2 cellular contexts compared by ENCODE assay signal in the genomic region with DNA sequence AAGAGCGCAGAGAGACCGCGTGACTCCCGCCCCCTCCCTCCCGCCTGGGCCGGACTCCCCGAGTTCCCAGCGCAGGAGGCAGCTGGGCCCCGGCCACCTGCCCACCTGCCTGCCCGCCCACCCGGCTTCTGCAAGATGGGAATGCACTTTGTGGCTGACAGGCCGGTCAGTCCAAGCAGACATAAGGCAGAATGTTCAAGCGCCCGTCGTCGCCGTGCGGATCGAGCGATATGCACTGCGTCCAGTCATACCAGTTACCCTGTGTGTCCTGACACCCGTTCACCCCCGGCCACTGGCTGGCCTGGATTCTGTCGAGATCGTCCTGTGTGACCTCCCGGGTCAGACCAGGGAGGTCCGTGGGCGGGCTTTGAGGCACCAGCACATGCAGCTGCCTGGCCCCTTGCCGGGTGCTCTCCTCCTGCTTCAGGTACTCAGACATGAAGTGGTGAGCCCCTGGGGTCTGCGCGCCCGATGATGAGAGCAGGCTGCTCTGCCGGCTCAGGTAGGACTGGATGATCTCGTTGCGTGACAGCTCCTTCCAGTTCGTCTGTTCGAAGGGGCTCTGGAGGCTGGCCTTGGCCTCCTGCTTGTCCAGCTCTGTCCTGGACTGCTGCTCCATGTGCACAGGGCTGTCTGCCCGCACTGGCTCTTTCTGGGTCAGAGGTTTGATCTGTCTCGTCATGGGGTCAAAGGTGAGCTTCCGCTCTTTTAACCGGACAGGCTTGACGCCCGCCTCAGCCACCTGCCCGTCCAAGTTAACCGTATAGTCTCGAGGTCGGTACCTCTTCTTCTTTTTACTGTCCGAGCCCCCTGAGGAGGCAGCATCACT.
TF ChIP-seq lines count a peak whose summit lies in the region.

No MANE protein-coding gene starts in this region.

TF ChIP-seq in HepG2, 621 proteins besides CTCF, POLR2A, EP300 and RAD21:
- TF ChIP-seq ZNF687 (CRISPR knock-in tag; IDR thresholded peaks at IDR 0.05) (peak; percentile 29; the same call in 1 of the 2 replicates), JUNB (CRISPR knock-in tag; IDR thresholded peaks at IDR 0.05; ENCODE audit: borderline replicate concordance) (no peak), HCFC1 (IDR thresholded peaks at IDR 0.05; ENCODE audit: low read depth, low read length) (no peak), PHF20 (CRISPR knock-in tag; IDR thresholded peaks at IDR 0.05) (no peak), DNMT3B (CRISPR knock-in tag; conservative IDR thresholded peaks at IDR 0.05) (no peak)
- TF ChIP-seq, protein P1, sequence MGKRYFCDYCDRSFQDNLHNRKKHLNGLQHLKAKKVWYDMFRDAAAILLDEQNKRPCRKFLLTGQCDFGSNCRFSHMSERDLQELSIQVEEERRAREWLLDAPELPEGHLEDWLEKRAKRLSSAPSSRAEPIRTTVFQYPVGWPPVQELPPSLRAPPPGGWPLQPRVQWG (CRISPR knock-in tag; IDR thresholded peaks at IDR 0.05; ENCODE audit: borderline replicate concordance, low read depth) = no peak

TF ChIP-seq in GM23338, 12 proteins besides CTCF, POLR2A, EP300 and RAD21:
- TF ChIP-seq NANOG (IDR thresholded peaks at IDR 0.05; ENCODE audit: borderline replicate concordance) (no peak), STAT1 (IDR thresholded peaks at IDR 0.05; ENCODE audit: unreplicated experiment) (no peak), CREB1 (CRISPR knock-in tag; IDR thresholded peaks at IDR 0.05; ENCODE audit: low read depth) (no peak), POLR2AphosphoS5 (IDR thresholded peaks at IDR 0.05; ENCODE audit: low read depth) (no peak), EZH2 (IDR thresholded peaks at IDR 0.05; ENCODE audit: low read depth, unreplicated experiment) (no peak), JUNB (IDR thresholded peaks at IDR 0.05; ENCODE audit: unreplicated experiment) (no peak), ZNF114 (CRISPR knock-in tag; IDR thresholded peaks at IDR 0.05) (no peak), ETS1 (IDR thresholded peaks at IDR 0.05) (no peak), ZNF331 (CRISPR knock-in tag; IDR thresholded peaks at IDR 0.05; ENCODE audit: low read depth) (no peak), EZH2phosphoT487 (IDR thresholded peaks at IDR 0.05; ENCODE audit: unreplicated experiment) (no peak)
- TF ChIP-seq, protein P2, sequence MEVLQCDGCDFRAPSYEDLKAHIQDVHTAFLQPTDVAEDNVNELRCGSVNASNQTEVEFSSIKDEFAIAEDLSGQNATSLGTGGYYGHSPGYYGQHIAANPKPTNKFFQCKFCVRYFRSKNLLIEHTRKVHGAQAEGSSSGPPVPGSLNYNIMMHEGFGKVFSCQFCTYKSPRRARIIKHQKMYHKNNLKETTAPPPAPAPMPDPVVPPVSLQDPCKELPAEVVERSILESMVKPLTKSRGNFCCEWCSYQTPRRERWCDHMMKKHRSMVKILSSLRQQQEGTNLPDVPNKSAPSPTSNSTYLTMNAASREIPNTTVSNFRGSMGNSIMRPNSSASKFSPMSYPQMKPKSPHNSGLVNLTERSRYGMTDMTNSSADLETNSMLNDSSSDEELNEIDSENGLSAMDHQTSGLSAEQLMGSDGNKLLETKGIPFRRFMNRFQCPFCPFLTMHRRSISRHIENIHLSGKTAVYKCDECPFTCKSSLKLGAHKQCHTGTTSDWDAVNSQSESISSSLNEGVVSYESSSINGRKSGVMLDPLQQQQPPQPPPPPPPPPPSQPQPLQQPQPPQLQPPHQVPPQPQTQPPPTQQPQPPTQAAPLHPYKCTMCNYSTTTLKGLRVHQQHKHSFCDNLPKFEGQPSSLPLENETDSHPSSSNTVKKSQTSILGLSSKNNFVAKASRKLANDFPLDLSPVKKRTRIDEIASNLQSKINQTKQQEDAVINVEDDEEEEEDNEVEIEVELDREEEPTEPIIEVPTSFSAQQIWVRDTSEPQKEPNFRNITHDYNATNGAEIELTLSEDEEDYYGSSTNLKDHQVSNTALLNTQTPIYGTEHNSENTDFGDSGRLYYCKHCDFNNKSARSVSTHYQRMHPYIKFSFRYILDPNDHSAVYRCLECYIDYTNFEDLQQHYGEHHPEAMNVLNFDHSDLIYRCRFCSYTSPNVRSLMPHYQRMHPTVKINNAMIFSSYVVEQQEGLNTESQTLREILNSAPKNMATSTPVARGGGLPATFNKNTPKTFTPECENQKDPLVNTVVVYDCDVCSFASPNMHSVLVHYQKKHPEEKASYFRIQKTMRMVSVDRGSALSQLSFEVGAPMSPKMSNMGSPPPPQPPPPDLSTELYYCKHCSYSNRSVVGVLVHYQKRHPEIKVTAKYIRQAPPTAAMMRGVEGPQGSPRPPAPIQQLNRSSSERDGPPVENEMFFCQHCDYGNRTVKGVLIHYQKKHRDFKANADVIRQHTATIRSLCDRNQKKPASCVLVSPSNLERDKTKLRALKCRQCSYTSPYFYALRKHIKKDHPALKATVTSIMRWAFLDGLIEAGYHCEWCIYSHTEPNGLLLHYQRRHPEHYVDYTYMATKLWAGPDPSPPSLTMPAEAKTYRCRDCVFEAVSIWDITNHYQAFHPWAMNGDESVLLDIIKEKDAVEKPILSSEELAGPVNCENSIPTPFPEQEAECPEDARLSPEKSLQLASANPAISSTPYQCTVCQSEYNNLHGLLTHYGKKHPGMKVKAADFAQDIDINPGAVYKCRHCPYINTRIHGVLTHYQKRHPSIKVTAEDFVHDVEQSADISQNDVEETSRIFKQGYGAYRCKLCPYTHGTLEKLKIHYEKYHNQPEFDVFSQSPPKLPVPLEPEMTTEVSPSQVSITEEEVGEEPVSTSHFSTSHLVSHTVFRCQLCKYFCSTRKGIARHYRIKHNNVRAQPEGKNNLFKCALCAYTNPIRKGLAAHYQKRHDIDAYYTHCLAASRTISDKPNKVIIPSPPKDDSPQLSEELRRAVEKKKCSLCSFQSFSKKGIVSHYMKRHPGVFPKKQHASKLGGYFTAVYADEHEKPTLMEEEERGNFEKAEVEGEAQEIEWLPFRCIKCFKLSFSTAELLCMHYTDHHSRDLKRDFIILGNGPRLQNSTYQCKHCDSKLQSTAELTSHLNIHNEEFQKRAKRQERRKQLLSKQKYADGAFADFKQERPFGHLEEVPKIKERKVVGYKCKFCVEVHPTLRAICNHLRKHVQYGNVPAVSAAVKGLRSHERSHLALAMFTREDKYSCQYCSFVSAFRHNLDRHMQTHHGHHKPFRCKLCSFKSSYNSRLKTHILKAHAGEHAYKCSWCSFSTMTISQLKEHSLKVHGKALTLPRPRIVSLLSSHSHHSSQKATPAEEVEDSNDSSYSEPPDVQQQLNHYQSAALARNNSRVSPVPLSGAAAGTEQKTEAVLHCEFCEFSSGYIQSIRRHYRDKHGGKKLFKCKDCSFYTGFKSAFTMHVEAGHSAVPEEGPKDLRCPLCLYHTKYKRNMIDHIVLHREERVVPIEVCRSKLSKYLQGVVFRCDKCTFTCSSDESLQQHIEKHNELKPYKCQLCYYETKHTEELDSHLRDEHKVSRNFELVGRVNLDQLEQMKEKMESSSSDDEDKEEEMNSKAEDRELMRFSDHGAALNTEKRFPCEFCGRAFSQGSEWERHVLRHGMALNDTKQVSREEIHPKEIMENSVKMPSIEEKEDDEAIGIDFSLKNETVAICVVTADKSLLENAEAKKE (CRISPR knock-in tag; IDR thresholded peaks at IDR 0.05) = no peak
- TF ChIP-seq, protein P3, sequence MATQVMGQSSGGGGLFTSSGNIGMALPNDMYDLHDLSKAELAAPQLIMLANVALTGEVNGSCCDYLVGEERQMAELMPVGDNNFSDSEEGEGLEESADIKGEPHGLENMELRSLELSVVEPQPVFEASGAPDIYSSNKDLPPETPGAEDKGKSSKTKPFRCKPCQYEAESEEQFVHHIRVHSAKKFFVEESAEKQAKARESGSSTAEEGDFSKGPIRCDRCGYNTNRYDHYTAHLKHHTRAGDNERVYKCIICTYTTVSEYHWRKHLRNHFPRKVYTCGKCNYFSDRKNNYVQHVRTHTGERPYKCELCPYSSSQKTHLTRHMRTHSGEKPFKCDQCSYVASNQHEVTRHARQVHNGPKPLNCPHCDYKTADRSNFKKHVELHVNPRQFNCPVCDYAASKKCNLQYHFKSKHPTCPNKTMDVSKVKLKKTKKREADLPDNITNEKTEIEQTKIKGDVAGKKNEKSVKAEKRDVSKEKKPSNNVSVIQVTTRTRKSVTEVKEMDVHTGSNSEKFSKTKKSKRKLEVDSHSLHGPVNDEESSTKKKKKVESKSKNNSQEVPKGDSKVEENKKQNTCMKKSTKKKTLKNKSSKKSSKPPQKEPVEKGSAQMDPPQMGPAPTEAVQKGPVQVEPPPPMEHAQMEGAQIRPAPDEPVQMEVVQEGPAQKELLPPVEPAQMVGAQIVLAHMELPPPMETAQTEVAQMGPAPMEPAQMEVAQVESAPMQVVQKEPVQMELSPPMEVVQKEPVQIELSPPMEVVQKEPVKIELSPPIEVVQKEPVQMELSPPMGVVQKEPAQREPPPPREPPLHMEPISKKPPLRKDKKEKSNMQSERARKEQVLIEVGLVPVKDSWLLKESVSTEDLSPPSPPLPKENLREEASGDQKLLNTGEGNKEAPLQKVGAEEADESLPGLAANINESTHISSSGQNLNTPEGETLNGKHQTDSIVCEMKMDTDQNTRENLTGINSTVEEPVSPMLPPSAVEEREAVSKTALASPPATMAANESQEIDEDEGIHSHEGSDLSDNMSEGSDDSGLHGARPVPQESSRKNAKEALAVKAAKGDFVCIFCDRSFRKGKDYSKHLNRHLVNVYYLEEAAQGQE (IDR thresholded peaks at IDR 0.05; ENCODE audit: unreplicated experiment) = no peak
